Comparison of ENCODE assay signal across 9 cellular contexts in genomic region chr10:97869091-97870042, GRCh38. TPM values are rescaled to one million over a fixed set of nuclear protein-coding genes. Genes with fewer than 3 reads are reported as not detected.
DNase-seq lines count a peak whose midpoint lies in the region; ATAC-seq, FAIRE-seq and TF ChIP-seq lines count a peak whose summit lies in the region.
"Had no signal": no experiment of that assay in that cellular context is flagged by ENCODE, and none has a peak within 500 bp of the region (broad histone marks: within the 10 kb centered on the region; RNA-seq: fewer than 3 reads in every experiment).

No MANE protein-coding gene starts in this region.

- no peaks in the 10 kb centered on the region for H3K9me3 ChIP-seq in astrocyte (ENCODE audit: insufficient read depth, low read depth, low read length)
- no peaks in the 10 kb centered on the region for H3K9me3 ChIP-seq in hepatocyte (ENCODE audit: low read depth)
- H3K9me3 ChIP-seq in skeletal muscle tissue (ENCODE audit: control insufficient read depth in 3 of 3, low read length in 3 of 3), result no peaks in the 10 kb centered on the region

- peak overlapping the region; percentile 60 for H3K4me3 Mint-ChIP-seq in astrocyte (ENCODE audit: unreplicated experiment)

- H2AFZ ChIP-seq in astrocyte (ENCODE audit: low read depth, low read length), result peak overlapping the region; percentile 81
- no peak overlapping the region for H2AFZ ChIP-seq in hepatocyte

- H3K79me2 ChIP-seq in astrocyte (ENCODE audit: insufficient read depth, low read length), result no peaks in the 10 kb centered on the region
- no peaks in the 10 kb centered on the region for H3K79me2 ChIP-seq in hepatocyte

- no peaks in the 10 kb centered on the region for H4K20me1 ChIP-seq in astrocyte (ENCODE audit: insufficient read depth, low read length)
- no peaks in the 10 kb centered on the region for H4K20me1 ChIP-seq in hepatocyte (ENCODE audit: insufficient read depth, poor library complexity, severe bottlenecking)

- DNase-seq in NCI-H524 (lab: John Stamatoyannopoulos, UW) (peak; percentile 22 to 78), NCI-H524 treated with DMSO at 0.1 percent for 48 hours (lab: John Stamatoyannopoulos, UW) (no peak), NCI-H2029 (lab: John Stamatoyannopoulos, UW) (peak; percentile 66), T1000 (lab: John Stamatoyannopoulos, UW) (peak; percentile 80), astrocyte (ENCODE audit: low read depth) (peak; percentile 72), hepatocyte (ENCODE audit: low spot score) (peak; percentile 89)

- peak; percentile 91 for ATAC-seq in HG02973 (IDR thresholded peaks at IDR 0.05; ENCODE audit: unreplicated experiment)

- H3K4me3 ChIP-seq in astrocyte (ENCODE audit: insufficient read depth, low read depth, low read length) (no peak overlapping the region), hepatocyte (no peak overlapping the region), skeletal muscle tissue (ENCODE audit: low read length in 3 of 3) (no peak overlapping the region)

- WGBS in hepatocyte (ENCODE audit: low lambda C conversion rate, missing lambda C conversion rate), result 36% methylated on average over 19 of the region's 19 CpGs

- H3K36me3 Mint-ChIP-seq in astrocyte (ENCODE audit: low read depth, unreplicated experiment), result no peaks in the 10 kb centered on the region

- H3K4me2 ChIP-seq in astrocyte (ENCODE audit: low read length) (peak overlapping the region; percentile 44), hepatocyte (peak overlapping the region; percentile 15)

- H3K27me3 ChIP-seq in astrocyte (ENCODE audit: insufficient read depth, low read length) (peaks cover 43% of the 10 kb centered on the region), hepatocyte (peaks cover 22% of the 10 kb centered on the region), skeletal muscle tissue (ENCODE audit: control insufficient read depth in 3 of 3, insufficient read depth in 3 of 3, low read length in 3 of 3) (peaks cover 11 to 21% (median 21%) of the 10 kb centered on the region in 3 donors)

- no peaks in the 10 kb centered on the region for H3K9me3 Mint-ChIP-seq in astrocyte (ENCODE audit: unreplicated experiment)

- no peak overlapping the region for H3K27ac Mint-ChIP-seq in astrocyte (ENCODE audit: unreplicated experiment)

- H3K27ac ChIP-seq in astrocyte (ENCODE audit: low read depth, low read length) (no peak overlapping the region), hepatocyte (no peak overlapping the region), skeletal muscle tissue (ENCODE audit: low read depth, low read length) (no peak overlapping the region)

- no peaks in the 10 kb centered on the region for H3K36me3 ChIP-seq in astrocyte (ENCODE audit: insufficient read depth, low read length)
- no peaks in the 10 kb centered on the region for H3K36me3 ChIP-seq in hepatocyte (replicated peaks; ENCODE audit: insufficient read depth, low read depth)
- peaks cover 0 to 6% (median 0%) of the 10 kb centered on the region in 3 donors for H3K36me3 ChIP-seq in skeletal muscle tissue (ENCODE audit: control insufficient read depth in 3 of 3, insufficient read depth in 3 of 3, low read length in 3 of 3)

- H3K27me3 Mint-ChIP-seq in astrocyte (ENCODE audit: low read depth, unreplicated experiment), result peaks cover 46% of the 10 kb centered on the region

- H3K9me2 ChIP-seq in hepatocyte (replicated peaks; ENCODE audit: insufficient read depth), result no peaks in the 10 kb centered on the region

- peak; percentile 79 for FAIRE-seq in astrocyte (lab: Jason Lieb, UNC)
- FAIRE-seq: A204.1 had no signal

- peak; percentile 68 for TF ChIP-seq CTCF in astrocyte (IDR thresholded peaks at IDR 0.05; ENCODE audit: insufficient read depth, low read depth, low read length)
- TF ChIP-seq CTCF in hepatocyte (IDR thresholded peaks at IDR 0.05; ENCODE audit: poor library complexity), result peak; percentile 73

- H3K9ac ChIP-seq in astrocyte (ENCODE audit: low read length) (no peak overlapping the region), skeletal muscle tissue (ENCODE audit: low read depth in 1 of 3, low read length in 3 of 3) (peak overlapping the region in 2 of 3 donors; percentile 32 to 62)

- H3K4me1 Mint-ChIP-seq in astrocyte (ENCODE audit: low read depth, unreplicated experiment), result no peaks in the 10 kb centered on the region

- peaks cover 5% of the 10 kb centered on the region for H3K4me1 ChIP-seq in astrocyte (ENCODE audit: insufficient read depth, low read length)
- H3K4me1 ChIP-seq in hepatocyte (ENCODE audit: insufficient read depth), result peaks cover 7% of the 10 kb centered on the region
- peaks cover 6 to 14% (median 7%) of the 10 kb centered on the region in 3 donors for H3K4me1 ChIP-seq in skeletal muscle tissue (ENCODE audit: control insufficient read depth in 3 of 3, insufficient read depth in 3 of 3, low read length in 3 of 3)

RNA-seq across cellular contexts. Expression of gene GOLGA7B, which starts 19.7 kb away (rescaled TPM):
- total RNA-seq in astrocyte (0.16 TPM in 1 of 2 replicates, not detected in the other), hepatocyte (0.12 and 1.5 TPM in 2 replicates), skeletal muscle tissue (not detected)
- 0.11 and 0.15 TPM in 2 replicates for polyA plus RNA-seq in hepatocyte
